Comparison of ENCODE assay signal across 17 cellular contexts in genomic region chr11:124864892-124865180, GRCh38. TPM values are rescaled to one million over a fixed set of nuclear protein-coding genes. Genes with fewer than 3 reads are reported as not detected.
"Had no signal": no experiment of that assay in that cellular context is flagged by ENCODE, and none has a peak within 500 bp of the region (broad histone marks: within the 10 kb centered on the region; RNA-seq: fewer than 3 reads in every experiment).

No MANE protein-coding gene starts in this region.

- H3K4me3 ChIP-seq: smooth muscle cell had no signal

- H3K36me3 ChIP-seq: cardiac muscle cell, neutrophil, right atrium auricular region, tibial nerve had no signal

- H3K4me2 ChIP-seq: smooth muscle cell had no signal

- DNase-seq: activated CD4-positive, alpha-beta T cell treated with anti-CD3 and anti-CD28 coated beads, Interleukin-2, amount 50 U/mL, for 4 hours; activated naive CD4-positive, alpha-beta T cell; activated T-cell treated with anti-CD3 and anti-CD28 coated beads, Interleukin-2, amount 50 U/mL, for 72 hours; aorta; effector CD8-positive, alpha-beta T cell; hippocampal formation; left colon; naive B cell; T-helper 17 cell had no signal

- H3K9me3 Mint-ChIP-seq: activated T-cell treated with anti-CD3 and anti-CD28 coated beads, Interleukin-2, amount 50 U/mL, for 72 hours; stimulated activated memory B cell treated with anti-CD40 and anti-IgM and Interleukin-4, amounts not matched to agents 10 μg/mL and 1 μg/mL and 100 μg/mL, for 72 hours had no signal

- H3K4me3 Mint-ChIP-seq: stimulated activated memory B cell treated with anti-CD40 and anti-IgM and Interleukin-4, amounts not matched to agents 10 μg/mL and 1 μg/mL and 100 μg/mL, for 72 hours; T-helper 17 cell had no signal

- ATAC-seq: activated CD4-positive, CD25-positive, alpha-beta regulatory T cell treated with anti-CD3 and anti-CD28 coated beads, Interleukin-2, amount 50 U/mL, for 24 hours; activated T-cell treated with anti-CD3 and anti-CD28 coated beads, Interleukin-2, amount 50 U/mL, for 72 hours; left colon; stimulated activated memory B cell treated with anti-CD40 and anti-IgM and Interleukin-4, amounts not matched to agents 10 μg/mL and 1 μg/mL and 100 μg/mL, for 72 hours; T-helper 17 cell had no signal

- H3K9me3 ChIP-seq: neutrophil, right atrium auricular region, tibial nerve had no signal

- H3K27ac Mint-ChIP-seq: activated T-cell treated with anti-CD3 and anti-CD28 coated beads, Interleukin-2, amount 50 U/mL, for 72 hours; naive B cell; stimulated activated memory B cell treated with anti-CD40 and anti-IgM and Interleukin-4, amounts not matched to agents 10 μg/mL and 1 μg/mL and 100 μg/mL, for 72 hours; T-helper 17 cell had no signal

- H3K36me3 Mint-ChIP-seq: naive B cell; stimulated activated memory B cell treated with anti-CD40 and anti-IgM and Interleukin-4, amounts not matched to agents 10 μg/mL and 1 μg/mL and 100 μg/mL, for 72 hours had no signal

- H3K27ac ChIP-seq: cardiac muscle cell, epithelial cell of prostate, neutrophil, right atrium auricular region, tibial nerve had no signal

RNA-seq across cellular contexts. Expression of gene ROBO4, which starts 32.8 kb away (rescaled TPM):
- total RNA-seq: activated T-cell treated with anti-CD3 and anti-CD28 coated beads, Interleukin-2, amount 50 U/mL, for 72 hours; smooth muscle cell; T-helper 17 cell had no signal

RNA-seq across cellular contexts. Expression of gene HEPN1, which starts 54.2 kb away (rescaled TPM):
- total RNA-seq: activated T-cell treated with anti-CD3 and anti-CD28 coated beads, Interleukin-2, amount 50 U/mL, for 72 hours; cardiac muscle cell; left colon; right atrium auricular region; smooth muscle cell; T-helper 17 cell; tibial nerve had no signal
- polyA plus RNA-seq: aorta, cardiac muscle cell, smooth muscle cell had no signal
